8 cellular contexts compared by ENCODE assay signal in genomic region chr3:44323341-44323955, GRCh38. TPM values are rescaled to one million over a fixed set of nuclear protein-coding genes. Genes with fewer than 3 reads are reported as not detected.
A peak's percentile ranks its signal among the peaks of the same experiment; 100 is the strongest.
DNase-seq lines count a peak whose midpoint lies in the region; ATAC-seq and TF ChIP-seq lines count a peak whose summit lies in the region.

No MANE protein-coding gene starts in this region.

- H3K27ac Mint-ChIP-seq in WTC11, result no peak overlapping the region

- no peak overlapping the region for H3K4me3 Mint-ChIP-seq in WTC11

- peaks cover 3% of the 10 kb centered on the region; the same call in 1 of the 2 replicates for H3K4me1 Mint-ChIP-seq in WTC11

- no peaks in the 10 kb centered on the region for H3K9me3 Mint-ChIP-seq in WTC11

- POLR2A ChIA-PET in WTC11 (lab: Charles Lee), result no interaction called here

- CTCF ChIA-PET in WTC11 (lab: Charles Lee), result interaction anchor here (0.6 to 1.5 kb wide), 5 partner anchors 10 to 188 kb away, joined by 3 to 6 read pairs (median 3); partner anchors contain the start of gene TCAIM

- peak; percentile 37 for DNase-seq in A172 (ENCODE audit: low spot score)
- DNase-seq in NCI-H2196 (lab: John Stamatoyannopoulos, UW; ENCODE audit: unreplicated experiment), result peak; percentile 41
- peak; percentile 57 for DNase-seq in WTC11 (ENCODE audit: low spot score)
- DNase-seq in dermis blood vessel endothelial cell, result peak; percentile 82
- peak; percentile 84 for DNase-seq in medulla oblongata (ENCODE audit: extremely low spot score)
- peak; percentile 71 for DNase-seq in stimulated activated CD8-positive, alpha-beta memory T cell treated with anti-CD3 and anti-CD28 coated beads, Interleukin-4, amount 100 ng/mL, for 48 hours

- peak; percentile 65; the same call in 2 of the 3 replicates for TF ChIP-seq CTCF in GM12872 (IDR thresholded peaks at IDR 0.05; ENCODE audit: insufficient read depth, low read depth, low read length)
- peak; percentile 29; the same call in 1 of the 2 replicates for TF ChIP-seq CTCF in WTC11 (IDR thresholded peaks at IDR 0.05)

- ATAC-seq in WTC11 (no peak), HG03571 (IDR thresholded peaks at IDR 0.05; ENCODE audit: unreplicated experiment) (no peak)

- no peaks in the 10 kb centered on the region for H3K36me3 Mint-ChIP-seq in WTC11

- H3K27me3 Mint-ChIP-seq in WTC11 (ENCODE audit: low read depth), result peaks cover 4% of the 10 kb centered on the region; the same call in 1 of the 2 replicates

TF ChIP-seq in WTC11, 78 proteins besides CTCF, POLR2A, EP300 and RAD21:
- TF ChIP-seq ZNF138 (CRISPR knock-in tag; conservative IDR thresholded peaks at IDR 0.05), result no peak
- no peak for TF ChIP-seq MLX (CRISPR knock-in tag; IDR thresholded peaks at IDR 0.05)
TF ChIP-seq in WTC11: peak in this region for 0.

RNA-seq across cellular contexts. Expression of gene TCAIM, which starts 15.1 kb away (rescaled TPM):
- total RNA-seq in A172 (2014; rRNA removed; shearing (Covaris generic)), result 22.9 and 27.6 TPM in 2 replicates
- total RNA-seq in WTC11 (2021) (14.8 to 18.9 TPM (median 16.6 TPM) in 3 replicates), dermis blood vessel endothelial cell (25.4 and 31.6 TPM in 2 replicates)
